In genomic region chr9:3181049-3181953, GRCh38 we compare ENCODE assay signal across 8 cellular contexts.
A peak's percentile ranks its signal among the peaks of the same experiment; 100 is the strongest.
DNase-seq lines count a peak whose midpoint lies in the region; ATAC-seq and TF ChIP-seq lines count a peak whose summit lies in the region.

No MANE protein-coding gene starts in this region.

- H3K27me3 Mint-ChIP-seq in brain, result peaks cover 6% of the 10 kb centered on the region

- no peak overlapping the region for H3K27ac Mint-ChIP-seq in brain

- peaks cover 36% of the 10 kb centered on the region for H3K27me3 ChIP-seq in HL-60 (ENCODE audit: insufficient read depth, poor library complexity, severe bottlenecking)

- DNase-seq in NCI-H187 (lab: John Stamatoyannopoulos, UW) (peak; percentile 35 to 62), NCI-H187 treated with DMSO at 0.1 percent for 48 hours (lab: John Stamatoyannopoulos, UW) (no peak), HL-60 (ENCODE audit: low read depth in 1 of 2, low spot score in 1 of 2) (peak in 1 of 2 experiments; percentile 54), NCI-H82 treated with DMSO at 0.1 percent for 48 hours (lab: John Stamatoyannopoulos, UW; ENCODE audit: unreplicated experiment) (peak; percentile 19), kidney tubule cell (ENCODE audit: low spot score) (peak; percentile 40)
- DNase-seq in stimulated activated CD8-positive, alpha-beta memory T cell treated with anti-CD3 and anti-CD28 coated beads, Interleukin-2, amount 100 ng/mL, for 48 hours (ENCODE audit: low read depth in 2 of 2), result peak; percentile 20 to 38

- peaks cover 0 to 3% (median 0%) of the 10 kb centered on the region in 5 experiments for H3K9me3 Mint-ChIP-seq in brain

- no peaks in the 10 kb centered on the region for H3K36me3 Mint-ChIP-seq in brain

- H3K4me3 ChIP-seq in HL-60 (replicated peaks; ENCODE audit: insufficient read depth, low read length), result no peak overlapping the region

- TF ChIP-seq CTCF in HL-60 (IDR thresholded peaks at IDR 0.05; ENCODE audit: insufficient read depth, low read length), result peak; percentile 13
- peak; percentile 42 to 66 for TF ChIP-seq CTCF in brain (conservative IDR thresholded peaks at IDR 0.05)

- H3K4me3 Mint-ChIP-seq in brain, result peak overlapping the region; percentile 74 to 88 (median 78)

- H3K27ac ChIP-seq in HL-60 (replicated peaks), result no peak overlapping the region

- peaks cover 16% of the 10 kb centered on the region for H3K4me1 Mint-ChIP-seq in brain

- ATAC-seq in HG03025 (IDR thresholded peaks at IDR 0.05; ENCODE audit: low FRiP score, unreplicated experiment), result no peak
